ENCODE assay signal across 29 cellular contexts in the genomic region with DNA sequence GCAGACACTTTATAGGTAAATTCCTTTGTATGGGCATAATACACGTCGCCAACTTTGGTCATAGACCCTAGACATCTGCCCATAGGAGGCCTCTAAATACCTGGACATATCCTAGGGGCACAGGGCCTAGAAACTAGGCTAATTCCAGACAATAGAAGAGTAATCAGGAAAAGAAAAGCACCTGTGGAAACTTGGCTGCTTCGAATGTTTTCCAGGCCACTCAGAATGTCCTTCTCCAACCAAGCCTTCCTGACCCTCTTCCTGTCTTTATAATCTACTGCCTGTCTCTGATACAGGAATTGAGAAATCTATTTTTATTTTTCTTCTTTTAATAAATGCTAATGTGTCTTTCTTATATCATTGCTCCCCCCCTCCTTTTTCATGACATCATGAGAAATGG.
A peak's percentile ranks its signal among the peaks of the same experiment; 100 is the strongest.
DNase-seq lines count a peak whose midpoint lies in the region; ATAC-seq and TF ChIP-seq lines count a peak whose summit lies in the region.
"Had no signal": no experiment of that assay in that cellular context is flagged by ENCODE, and none has a peak within 500 bp of the region (broad histone marks: within the 10 kb centered on the region; RNA-seq: fewer than 3 reads in every experiment).

No MANE protein-coding gene starts in this region.

- H3K4me1 Mint-ChIP-seq in activated T-cell treated with anti-CD3 and anti-CD28 coated beads, Interleukin-2, amount 50 U/mL, for 72 hours (ENCODE audit: low read depth): peaks cover 20% of the 10 kb centered on the region
- H3K4me1 Mint-ChIP-seq in Calu3 (ENCODE audit: low read depth, unreplicated experiment): peaks cover 19% of the 10 kb centered on the region
- H3K4me1 Mint-ChIP-seq: B cell; H9; stimulated activated naive B cell treated with anti-CD40 and anti-IgM and Interleukin-4, amounts not matched to agents 10 μg/mL and 1 μg/mL and 100 μg/mL, for 72 hours had no signal

- intact Hi-C loops in Calu3 (cut with micrococcal nuclease; ENCODE audit: unreplicated experiment): loop anchor here (10.0 kb wide), 1 partner anchor 435 kb away; no protein-coding TSS in a partner anchor

- no peaks in the 10 kb centered on the region for H3K27me3 Mint-ChIP-seq in activated T-cell treated with anti-CD3 and anti-CD28 coated beads, Interleukin-2, amount 50 U/mL, for 72 hours (ENCODE audit: low read depth)
- H3K27me3 Mint-ChIP-seq in Calu3 (ENCODE audit: unreplicated experiment): no peaks in the 10 kb centered on the region
- H3K27me3 Mint-ChIP-seq: activated CD8-positive, alpha-beta memory T cell treated with anti-CD3 and anti-CD28 coated beads, Interleukin-2, amount 10 ng/mL, durations not matched to agents 7 days and 5 days; B cell; stimulated activated naive B cell treated with anti-CD40 and anti-IgM and Interleukin-4, amounts not matched to agents 10 μg/mL and 1 μg/mL and 100 μg/mL, for 72 hours had no signal

- H3K36me3 Mint-ChIP-seq in activated T-cell treated with anti-CD3 and anti-CD28 coated beads, Interleukin-2, amount 50 U/mL, for 72 hours (ENCODE audit: insufficient read depth in 2 of 2): peaks cover 0 to 3% of the 10 kb centered on the region in 2 donors
- H3K36me3 Mint-ChIP-seq in Calu3 (ENCODE audit: insufficient read depth, unreplicated experiment): peaks cover 8% of the 10 kb centered on the region
- H3K36me3 Mint-ChIP-seq: activated CD8-positive, alpha-beta memory T cell treated with anti-CD3 and anti-CD28 coated beads, Interleukin-2, amount 10 ng/mL, durations not matched to agents 7 days and 5 days; stimulated activated naive B cell treated with anti-CD40 and anti-IgM and Interleukin-4, amounts not matched to agents 10 μg/mL and 1 μg/mL and 100 μg/mL, for 72 hours had no signal

- TF ChIP-seq CTCF in Calu3 (IDR thresholded peaks at IDR 0.05; ENCODE audit: unreplicated experiment): no peak

- CTCF ChIA-PET in Calu3 (lab: Charles Lee): no interaction called here

- ATAC-seq in activated T-cell treated with anti-CD3 and anti-CD28 coated beads, Interleukin-2, amount 50 U/mL, for 72 hours (replicated peaks in 1 of 2): no peak
- ATAC-seq in GM18502 (IDR thresholded peaks at IDR 0.05; ENCODE audit: poor library complexity, unreplicated experiment): no peak
- ATAC-seq: activated CD8-positive, alpha-beta memory T cell treated with anti-CD3 and anti-CD28 coated beads, Interleukin-2, amount 10 ng/mL, durations not matched to agents 7 days and 5 days; body of pancreas; stimulated activated naive B cell treated with anti-CD40 and anti-IgM and Interleukin-4, amounts not matched to agents 10 μg/mL and 1 μg/mL and 100 μg/mL, for 72 hours; upper lobe of right lung had no signal

- DNase-seq in activated T-cell treated with anti-CD3 and anti-CD28 coated beads, Interleukin-2, amount 50 U/mL, for 72 hours: no peak
- no peak for DNase-seq in activated T-cell treated with anti-CD3 and anti-CD28 coated beads, Interleukin-2, amount 50 U/mL, for 48 hours
- DNase-seq in Calu3 (no peak), dermis microvascular lymphatic vessel endothelial cell (ENCODE audit: low read depth in 2 of 2) (peak; percentile 39 to 79), Kasumi-1 (lab: John Stamatoyannopoulos, UW) (no peak), AG08396 (ENCODE audit: low spot score) (no peak)
- DNase-seq: activated CD4-positive, alpha-beta T cell treated with anti-CD3 and anti-CD28 coated beads for 48 hours; activated CD8-positive, alpha-beta memory T cell treated with anti-CD3 and anti-CD28 coated beads, Interleukin-2, amount 10 ng/mL, durations not matched to agents 7 days and 5 days; body of pancreas; cerebellar nuclear complex; DMS53; H9; hippocampal formation; KBM-7; NCI-H1092 treated with DMSO at 0.1 percent for 48 hours; NCI-H1694 treated with DMSO at 0.1 percent for 48 hours; NCI-H82; ovary; SJCRH30; stimulated activated naive B cell treated with anti-CD40 and anti-IgM and Interleukin-4, amounts not matched to agents 10 μg/mL and 1 μg/mL and 100 μg/mL, for 72 hours; SW 1271; upper lobe of right lung; WERI-Rb-1 had no signal

- no peak overlapping the region for H3K4me3 ChIP-seq in skeletal muscle tissue (ENCODE audit: low read length in 3 of 3)
- H3K4me3 ChIP-seq: body of pancreas, lung, ovary, SJCRH30, suprapubic skin, upper lobe of right lung had no signal

- H3K9ac ChIP-seq in skeletal muscle tissue (ENCODE audit: low read depth in 1 of 3, low read length in 3 of 3): no peak overlapping the region

- no peaks in the 10 kb centered on the region for H3K27me3 ChIP-seq in skeletal muscle tissue (ENCODE audit: control insufficient read depth in 3 of 3, insufficient read depth in 3 of 3, low read length in 3 of 3)
- H3K27me3 ChIP-seq: body of pancreas, ovary, SJCRH30, suprapubic skin, upper lobe of right lung had no signal

- peak overlapping the region; percentile 87 for H3K27ac Mint-ChIP-seq in activated T-cell treated with anti-CD3 and anti-CD28 coated beads, Interleukin-2, amount 50 U/mL, for 72 hours
- peak overlapping the region; percentile 52 for H3K27ac Mint-ChIP-seq in Calu3 (ENCODE audit: unreplicated experiment)
- H3K27ac Mint-ChIP-seq: activated CD8-positive, alpha-beta memory T cell treated with anti-CD3 and anti-CD28 coated beads, Interleukin-2, amount 10 ng/mL, durations not matched to agents 7 days and 5 days; activated T-helper 1 cell treated with anti-CD3 and anti-CD28 coated beads, Interleukin-12 subunit alpha, Interleukin-12 subunit beta, Interleukin-2, Interleukin-4 antibody, amounts not matched to agents 30 ng/mL and 10 ng/mL and 1 ng/mL, durations not matched to agents 14 hours and 24 hours and 36 hours; B cell; H9; stimulated activated naive B cell treated with anti-CD40 and anti-IgM and Interleukin-4, amounts not matched to agents 10 μg/mL and 1 μg/mL and 100 μg/mL, for 72 hours had no signal

- no peaks in the 10 kb centered on the region for H3K9me3 ChIP-seq in skeletal muscle tissue (ENCODE audit: control insufficient read depth in 3 of 3, low read length in 3 of 3)
- H3K9me3 ChIP-seq: body of pancreas, ovary, SJCRH30, suprapubic skin, upper lobe of right lung had no signal

- peak overlapping the region; percentile 23 for H3K27ac ChIP-seq in skeletal muscle tissue (ENCODE audit: low read depth, low read length)
- H3K27ac ChIP-seq: ovary, SJCRH30, suprapubic skin, upper lobe of right lung, WERI-Rb-1 had no signal

- no peaks in the 10 kb centered on the region for H3K36me3 ChIP-seq in skeletal muscle tissue (ENCODE audit: control insufficient read depth in 3 of 3, insufficient read depth in 3 of 3, low read length in 3 of 3)
- H3K36me3 ChIP-seq: ovary, suprapubic skin, upper lobe of right lung, WERI-Rb-1 had no signal

- BruUV-seq in Calu3 (replicated peaks; lab: Mats Ljungman, UMichigan): no TSS peak

- no peaks in the 10 kb centered on the region for H3K9me3 Mint-ChIP-seq in activated T-cell treated with anti-CD3 and anti-CD28 coated beads, Interleukin-2, amount 50 U/mL, for 72 hours
- no peaks in the 10 kb centered on the region for H3K9me3 Mint-ChIP-seq in Calu3 (ENCODE audit: low read depth, unreplicated experiment)
- H3K9me3 Mint-ChIP-seq: activated T-helper 1 cell treated with anti-CD3 and anti-CD28 coated beads, Interleukin-12 subunit alpha, Interleukin-12 subunit beta, Interleukin-2, Interleukin-4 antibody, amounts not matched to agents 30 ng/mL and 10 ng/mL and 1 ng/mL, durations not matched to agents 14 hours and 24 hours and 36 hours; H9; stimulated activated naive B cell treated with anti-CD40 and anti-IgM and Interleukin-4, amounts not matched to agents 10 μg/mL and 1 μg/mL and 100 μg/mL, for 72 hours had no signal

- H3K4me3 Mint-ChIP-seq in activated T-cell treated with anti-CD3 and anti-CD28 coated beads, Interleukin-2, amount 50 U/mL, for 72 hours: no peak overlapping the region
- no peak overlapping the region for H3K4me3 Mint-ChIP-seq in Calu3 (ENCODE audit: low read depth, unreplicated experiment)
- H3K4me3 Mint-ChIP-seq: activated CD8-positive, alpha-beta memory T cell treated with anti-CD3 and anti-CD28 coated beads, Interleukin-2, amount 10 ng/mL, durations not matched to agents 7 days and 5 days; activated T-helper 1 cell treated with anti-CD3 and anti-CD28 coated beads, Interleukin-12 subunit alpha, Interleukin-12 subunit beta, Interleukin-2, Interleukin-4 antibody, amounts not matched to agents 30 ng/mL and 10 ng/mL and 1 ng/mL, durations not matched to agents 14 hours and 24 hours and 36 hours; B cell; H9; stimulated activated naive B cell treated with anti-CD40 and anti-IgM and Interleukin-4, amounts not matched to agents 10 μg/mL and 1 μg/mL and 100 μg/mL, for 72 hours had no signal

- peaks cover 0 to 3% (median 3%) of the 10 kb centered on the region in 3 donors for H3K4me1 ChIP-seq in skeletal muscle tissue (ENCODE audit: control insufficient read depth in 3 of 3, insufficient read depth in 3 of 3, low read length in 3 of 3)
- H3K4me1 ChIP-seq: SJCRH30, suprapubic skin, upper lobe of right lung had no signal

Comparison
In these comparisons a context has a peak if more than half of its experiments do, and no peak if none do; other contexts are left out.
1. DNase-seq: peak in dermis microvascular lymphatic vessel endothelial cell (2 of 2); none in activated T-cell treated with anti-CD3 and anti-CD28 coated beads, Interleukin-2, amount 50 U/mL, for 72 hours (0 of 2), activated T-cell treated with anti-CD3 and anti-CD28 coated beads, Interleukin-2, amount 50 U/mL, for 48 hours (0 of 2), Calu3 (single experiment), Kasumi-1 (0 of 2) and AG08396 (single experiment).